Comparison of ENCODE assay signal across 8 cellular contexts in genomic region chr16:53036066-53036465, GRCh38.
"Had no signal": no experiment of that assay in that cellular context is flagged by ENCODE, and none has a peak within 500 bp of the region (broad histone marks: within the 10 kb centered on the region; RNA-seq: fewer than 3 reads in every experiment).

No MANE protein-coding gene starts in this region.

- ATAC-seq: GM23338, HCT116, K562 had no signal

- DNase-seq: H7, HFFc6, IMR-90 had no signal

- H3K36me3 ChIP-seq: HAP-1 had no signal

- H2AFZ ChIP-seq: GM23338 had no signal

- H3K4me2 ChIP-seq: GM23338 had no signal

- FAIRE-seq: HTR-8/SVneo, K562 had no signal

- H3K4me3 ChIP-seq: GM23338, HAP-1, K562 had no signal
